10 cellular contexts compared by ENCODE assay signal in genomic region chr4:10622728-10623127, GRCh38.
DNase-seq lines count a peak whose midpoint lies in the region; ATAC-seq and TF ChIP-seq lines count a peak whose summit lies in the region.
"Had no signal": no experiment of that assay in that cellular context is flagged by ENCODE, and none has a peak within 500 bp of the region (broad histone marks: within the 10 kb centered on the region; RNA-seq: fewer than 3 reads in every experiment).

No MANE protein-coding gene starts in this region.

- H3K79me2 ChIP-seq in H9 (ENCODE audit: insufficient read depth, low read length) (no peaks in the 10 kb centered on the region), OCI-LY3 (ENCODE audit: low read length) (no peaks in the 10 kb centered on the region)

- H3K18ac ChIP-seq in H9 (ENCODE audit: insufficient read length, low read depth, low read length) = no peak overlapping the region

- H3K4me1 Mint-ChIP-seq in H9 = no peaks in the 10 kb centered on the region
- H3K4me1 Mint-ChIP-seq in memory B cell = peaks cover 10% of the 10 kb centered on the region
- no peaks in the 10 kb centered on the region for H3K4me1 Mint-ChIP-seq in activated T-cell treated with anti-CD3 and anti-CD28 coated beads, Interleukin-2, amount 50 U/mL, for 4 hours (ENCODE audit: low read depth)
- H3K4me1 Mint-ChIP-seq: activated CD8-positive, alpha-beta memory T cell treated with anti-CD3 and anti-CD28 coated beads, Interleukin-2, amount 10 ng/mL, durations not matched to agents 7 days and 5 days had no signal

- no peak overlapping the region for H2AK5ac ChIP-seq in H9 (ENCODE audit: insufficient read length, low read length)

- no peak overlapping the region for H3K4ac ChIP-seq in H9 (ENCODE audit: low read depth, low read length)

- no peak overlapping the region for H4K8ac ChIP-seq in H9 (replicated peaks; ENCODE audit: insufficient read length, low read depth, low read length)

- H2BK20ac ChIP-seq in H9 (ENCODE audit: low read depth, low read length, poor library complexity, severe bottlenecking) = no peak overlapping the region

- H3K4me2 ChIP-seq in H9 (ENCODE audit: insufficient read depth, insufficient read length, low read length) (no peak overlapping the region), OCI-LY3 (ENCODE audit: low read length) (no peak overlapping the region)

- no peak overlapping the region for H4K5ac ChIP-seq in H9 (ENCODE audit: insufficient read length, low read depth, low read length)

- no peak overlapping the region for H4K91ac ChIP-seq in H9 (ENCODE audit: insufficient read length, low read depth, low read length)

- H3K79me1 ChIP-seq in H9 (ENCODE audit: insufficient read depth, low read depth, low read length, poor library complexity, severe bottlenecking) = no peaks in the 10 kb centered on the region

- H3T11ph ChIP-seq in H9 (ENCODE audit: low read length) = no peak overlapping the region

- H3K14ac ChIP-seq in H9 (ENCODE audit: insufficient read depth, low read length) = no peak overlapping the region

- no peak overlapping the region for H2BK5ac ChIP-seq in H9 (ENCODE audit: insufficient read length, low read length)

- H3K27me3 ChIP-seq in H9 (ENCODE audit: insufficient read depth, low read length) (no peaks in the 10 kb centered on the region), OCI-LY3 (ENCODE audit: low read depth, low read length) (peaks cover 13% of the 10 kb centered on the region; the same call in 1 of the 2 replicates)

- H2BK12ac ChIP-seq in H9 (ENCODE audit: insufficient read length, low read depth, low read length) = no peak overlapping the region

- H2AFZ ChIP-seq in H9 (ENCODE audit: low read length) (no peak overlapping the region), OCI-LY3 (ENCODE audit: low read depth, low read length) (no peak overlapping the region)

- H3K27ac ChIP-seq in H9 (ENCODE audit: insufficient read length, low read depth, low read length) (no peak overlapping the region), OCI-LY3 (ENCODE audit: low read length) (no peak overlapping the region)

- no peaks in the 10 kb centered on the region for H3K23me2 ChIP-seq in H9 (ENCODE audit: insufficient read length, low read depth, low read length, poor library complexity, severe bottlenecking)

- H3K9ac ChIP-seq in H9 (ENCODE audit: extremely low read depth, insufficient read length, low read length) (no peak overlapping the region), OCI-LY3 (ENCODE audit: low read length) (no peak overlapping the region)

- H3K27ac Mint-ChIP-seq in H9 (no peak overlapping the region), memory B cell (no peak overlapping the region)
- H3K27ac Mint-ChIP-seq: activated CD8-positive, alpha-beta memory T cell treated with anti-CD3 and anti-CD28 coated beads, Interleukin-2, amount 10 ng/mL, durations not matched to agents 7 days and 5 days; natural killer cell treated with Interleukin-12 subunit alpha and Interleukin-12 subunit beta and Interleukin-15 and Interleukin-18, amount 100 ng/mL, for 72 hours had no signal

- H4K20me1 ChIP-seq in H9 (ENCODE audit: control insufficient read depth, insufficient read depth, insufficient read length) = no peaks in the 10 kb centered on the region
- H4K20me1 ChIP-seq in OCI-LY3 (ENCODE audit: insufficient read depth, low read length) = no peaks in the 10 kb centered on the region

- H2BK15ac ChIP-seq in H9 (ENCODE audit: low read depth, low read length) = no peak overlapping the region

- no CpG with 5 or more reads among the region's 2 CpGs for WGBS in H9 (ENCODE audit: extremely low coverage, insufficient read length, low lambda C conversion rate)

- no peaks in the 10 kb centered on the region for H3K36me3 ChIP-seq in OCI-LY3 (replicated peaks; ENCODE audit: low read depth, low read length)

- H3K23ac ChIP-seq in H9 (ENCODE audit: insufficient read length, low read depth, low read length) = no peak overlapping the region

- H3K4me1 ChIP-seq in H9 (ENCODE audit: insufficient read depth, low read length) (no peaks in the 10 kb centered on the region), OCI-LY3 (ENCODE audit: low read length) (no peaks in the 10 kb centered on the region)

- H3K36me3 Mint-ChIP-seq in H9 (ENCODE audit: insufficient read depth in 1 of 3, low read depth in 3 of 3) (no peaks in the 10 kb centered on the region), memory B cell (no peaks in the 10 kb centered on the region)
- H3K36me3 Mint-ChIP-seq in activated T-cell treated with anti-CD3 and anti-CD28 coated beads, Interleukin-2, amount 50 U/mL, for 4 hours (ENCODE audit: insufficient read depth) = no peaks in the 10 kb centered on the region
- H3K36me3 Mint-ChIP-seq: activated CD8-positive, alpha-beta memory T cell treated with anti-CD3 and anti-CD28 coated beads, Interleukin-2, amount 10 ng/mL, durations not matched to agents 7 days and 5 days; natural killer cell treated with Interleukin-12 subunit alpha and Interleukin-12 subunit beta and Interleukin-15 and Interleukin-18, amount 100 ng/mL, for 72 hours had no signal

- H3K4me3 Mint-ChIP-seq in H9 (no peak overlapping the region), memory B cell (no peak overlapping the region)
- no peak overlapping the region for H3K4me3 Mint-ChIP-seq in activated T-cell treated with anti-CD3 and anti-CD28 coated beads, Interleukin-2, amount 50 U/mL, for 4 hours
- H3K4me3 Mint-ChIP-seq: activated CD8-positive, alpha-beta memory T cell treated with anti-CD3 and anti-CD28 coated beads, Interleukin-2, amount 10 ng/mL, durations not matched to agents 7 days and 5 days; natural killer cell treated with Interleukin-12 subunit alpha and Interleukin-12 subunit beta and Interleukin-15 and Interleukin-18, amount 100 ng/mL, for 72 hours had no signal

- no peaks in the 10 kb centered on the region for H3K27me3 Mint-ChIP-seq in H9 (ENCODE audit: low read depth)
- H3K27me3 Mint-ChIP-seq in memory B cell = no peaks in the 10 kb centered on the region
- H3K27me3 Mint-ChIP-seq in activated T-cell treated with anti-CD3 and anti-CD28 coated beads, Interleukin-2, amount 50 U/mL, for 4 hours (ENCODE audit: low read depth) = no peaks in the 10 kb centered on the region

- DNase-seq in H9 (no peak), memory B cell (ENCODE audit: low spot score in 2 of 2) (peak in 1 of 2 donors; percentile 4), NCI-H1436 treated with DMSO at 0.1 percent for 48 hours (lab: John Stamatoyannopoulos, UW) (no peak), T-helper 9 cell (no peak)
- no peak for DNase-seq in activated T-cell treated with anti-CD3 and anti-CD28 coated beads, Interleukin-2, amount 50 U/mL, for 4 hours
- DNase-seq: activated CD8-positive, alpha-beta memory T cell treated with anti-CD3 and anti-CD28 coated beads, Interleukin-2, amount 10 ng/mL, durations not matched to agents 7 days and 5 days; NCI-H510A treated with DMSO at 0.1 percent for 48 hours had no signal

- TF ChIP-seq CTCF in H9 (conservative IDR thresholded peaks at IDR 0.05) (peak; percentile 67), OCI-LY3 (IDR thresholded peaks at IDR 0.05; ENCODE audit: low read depth, low read length) (peak; percentile 77)

- no peak overlapping the region for H3K56ac ChIP-seq in H9 (ENCODE audit: insufficient read length, low read depth, low read length)

- no peaks in the 10 kb centered on the region for H3K9me3 Mint-ChIP-seq in H9
- no peaks in the 10 kb centered on the region for H3K9me3 Mint-ChIP-seq in memory B cell
- H3K9me3 Mint-ChIP-seq in activated T-cell treated with anti-CD3 and anti-CD28 coated beads, Interleukin-2, amount 50 U/mL, for 4 hours = no peaks in the 10 kb centered on the region
- H3K9me3 Mint-ChIP-seq: natural killer cell treated with Interleukin-12 subunit alpha and Interleukin-12 subunit beta and Interleukin-15 and Interleukin-18, amount 100 ng/mL, for 72 hours had no signal

- H3K4me3 ChIP-seq in OCI-LY3 (ENCODE audit: low read length) = no peak overlapping the region

- H2BK120ac ChIP-seq in H9 (ENCODE audit: low read depth, low read length, poor library complexity, severe bottlenecking) = no peak overlapping the region

- H3K9me3 ChIP-seq in H9 (ENCODE audit: control insufficient read depth, low read depth, low read length) (no peaks in the 10 kb centered on the region), OCI-LY3 (ENCODE audit: insufficient read depth, low read length) (no peaks in the 10 kb centered on the region)

- peak; percentile 73 for ATAC-seq in GM18858 (IDR thresholded peaks at IDR 0.05; ENCODE audit: unreplicated experiment)
- peak; percentile 44 for ATAC-seq in memory B cell (ENCODE audit: low read depth)
- ATAC-seq in activated T-cell treated with anti-CD3 and anti-CD28 coated beads, Interleukin-2, amount 50 U/mL, for 4 hours = no peak
- ATAC-seq: activated CD8-positive, alpha-beta memory T cell treated with anti-CD3 and anti-CD28 coated beads, Interleukin-2, amount 10 ng/mL, durations not matched to agents 7 days and 5 days; natural killer cell treated with Interleukin-12 subunit alpha and Interleukin-12 subunit beta and Interleukin-15 and Interleukin-18, amount 100 ng/mL, for 72 hours had no signal

Comparison
In these comparisons a context has a peak if more than half of its experiments do, and no peak if none do; other contexts are left out.
1. ATAC-seq: peak in GM18858 (single experiment) and memory B cell (single experiment); none in activated T-cell treated with anti-CD3 and anti-CD28 coated beads, Interleukin-2, amount 50 U/mL, for 4 hours (0 of 2).